Comparison of ENCODE assay signal across 18 cellular contexts in genomic region chr10:14621037-14621436, GRCh38.
DNase-seq lines count a peak whose midpoint lies in the region; ATAC-seq and TF ChIP-seq lines count a peak whose summit lies in the region.
"Had no signal": no experiment of that assay in that cellular context is flagged by ENCODE, and none has a peak within 500 bp of the region (broad histone marks: within the 10 kb centered on the region; RNA-seq: fewer than 3 reads in every experiment).

No MANE protein-coding gene starts in this region.

- H3K27ac ChIP-seq in BLaER1 treated with 17β-estradiol and CSF1 and Interleukin-3, amounts not matched to agents 10 nM and 100 nM: peak overlapping the region in 9 of 11 experiments; percentile 8 to 73 (median 42); a peak in 16 of 22 replicates
- peak overlapping the region in 1 of 2 donors; percentile 31 for H3K27ac ChIP-seq in uterus

- no peak overlapping the region for H3K4me3 ChIP-seq in BLaER1 treated with 17β-estradiol and CSF1 and Interleukin-3, amounts not matched to agents 10 nM and 100 nM
- H3K4me3 ChIP-seq in adipocyte (ENCODE audit: low read length) (peak overlapping the region; percentile 44), fibroblast of villous mesenchyme (ENCODE audit: low read depth, low read length) (no peak overlapping the region), uterus (no peak overlapping the region)

- ATAC-seq in omental fat pad (ENCODE audit: low FRiP score) (peak; percentile 27), natural killer cell (no peak), HG02884 (IDR thresholded peaks at IDR 0.05; ENCODE audit: unreplicated experiment) (no peak)
- ATAC-seq: CD8-positive, alpha-beta T cell; HepG2 had no signal

- H3K27me3 ChIP-seq in BLaER1 treated with 17β-estradiol and CSF1 and Interleukin-3, amounts not matched to agents 10 nM and 100 nM: no peaks in the 10 kb centered on the region
- no peaks in the 10 kb centered on the region for H3K27me3 ChIP-seq in adipocyte (replicated peaks; ENCODE audit: control insufficient read depth, insufficient read depth, low read length)
- no peaks in the 10 kb centered on the region for H3K27me3 ChIP-seq in uterus

- no peaks in the 10 kb centered on the region for H4K20me1 ChIP-seq in BLaER1 treated with 17β-estradiol and CSF1 and Interleukin-3, amounts not matched to agents 10 nM and 100 nM

- peak overlapping the region; percentile 45 to 73 (median 64); a peak in 21 of 22 replicates for H3K4me2 ChIP-seq in BLaER1 treated with 17β-estradiol and CSF1 and Interleukin-3, amounts not matched to agents 10 nM and 100 nM

- H3K36me3 ChIP-seq in BLaER1 treated with 17β-estradiol and CSF1 and Interleukin-3, amounts not matched to agents 10 nM and 100 nM: no peaks in the 10 kb centered on the region
- H3K36me3 ChIP-seq in adipocyte (ENCODE audit: control insufficient read depth, insufficient read depth, low read length, severe bottlenecking) (no peaks in the 10 kb centered on the region), uterus (no peaks in the 10 kb centered on the region)

- no peak overlapping the region for H3K4me3 Mint-ChIP-seq in natural killer cell
- H3K4me3 Mint-ChIP-seq: CD8-positive, alpha-beta T cell; H9 had no signal

- DNase-seq in adipocyte (ENCODE audit: low read depth) (peak; percentile 73), fibroblast of villous mesenchyme (ENCODE audit: low read depth) (peak; percentile 46), omental fat pad (ENCODE audit: low spot score) (no peak), foreskin melanocyte (no peak), natural killer cell (no peak), uterus (no peak)
- DNase-seq: AML-193; CD8-positive, alpha-beta T cell; DMS79 treated with DMSO at 0.1 percent for 48 hours; H9; NCI-H1105 treated with DMSO at 0.1 percent for 48 hours; NCI-H187; NCI-H446 treated with DMSO at 0.1 percent for 48 hours; NCI-H748 treated with DMSO at 0.1 percent for 48 hours; Right ventricle myocardium superior had no signal

- H3K36me3 Mint-ChIP-seq in natural killer cell: no peaks in the 10 kb centered on the region
- H3K36me3 Mint-ChIP-seq: CD8-positive, alpha-beta T cell had no signal

- peaks cover 0 to 12% (median 0%) of the 10 kb centered on the region in 11 experiments; a peak in 6 of 22 replicates for H3K9me3 ChIP-seq in BLaER1 treated with 17β-estradiol and CSF1 and Interleukin-3, amounts not matched to agents 10 nM and 100 nM (replicated peaks in 1 of 11)
- H3K9me3 ChIP-seq in adipocyte (ENCODE audit: control insufficient read depth, low read length): no peaks in the 10 kb centered on the region
- no peaks in the 10 kb centered on the region for H3K9me3 ChIP-seq in uterus

- TF ChIP-seq CTCF in fibroblast of villous mesenchyme (IDR thresholded peaks at IDR 0.05; ENCODE audit: insufficient read depth, low read depth, low read length): no peak
- TF ChIP-seq CTCF in omental fat pad (IDR thresholded peaks at IDR 0.05): no peak
- TF ChIP-seq CTCF in natural killer cell (IDR thresholded peaks at IDR 0.05): no peak
- TF ChIP-seq CTCF in uterus (IDR thresholded peaks at IDR 0.05): no peak

- peaks cover 56 to 85% (median 62%) of the 10 kb centered on the region in 10 experiments for H3K4me1 ChIP-seq in BLaER1 treated with 17β-estradiol and CSF1 and Interleukin-3, amounts not matched to agents 10 nM and 100 nM
- H3K4me1 ChIP-seq in adipocyte (ENCODE audit: control insufficient read depth, insufficient read depth, low read length): peaks cover 31% of the 10 kb centered on the region
- H3K4me1 ChIP-seq in uterus: no peaks in the 10 kb centered on the region

- H3K9ac ChIP-seq in BLaER1 treated with 17β-estradiol and CSF1 and Interleukin-3, amounts not matched to agents 10 nM and 100 nM: peak overlapping the region in 7 of 11 experiments; percentile 9 to 52 (median 32); a peak in 8 of 22 replicates
- peak overlapping the region; percentile 51 for H3K9ac ChIP-seq in adipocyte (ENCODE audit: low read length)

- TF ChIP-seq POLR2A in uterus (IDR thresholded peaks at IDR 0.05): no peak

- H3K27me3 Mint-ChIP-seq in natural killer cell (ENCODE audit: low read depth in 2 of 2): no peaks in the 10 kb centered on the region

- no peaks in the 10 kb centered on the region for H3K9me3 Mint-ChIP-seq in natural killer cell
- H3K9me3 Mint-ChIP-seq: CD8-positive, alpha-beta T cell; H9 had no signal

- H3K4me1 Mint-ChIP-seq in natural killer cell: peaks cover 6 to 15% of the 10 kb centered on the region in 2 donors

- no peak overlapping the region for H3K27ac Mint-ChIP-seq in natural killer cell
- H3K27ac Mint-ChIP-seq: CD8-positive, alpha-beta T cell; H9 had no signal

- intact Hi-C loops in natural killer cell (cut with micrococcal nuclease) (no loop called here), uterus (cut with DNase I; ENCODE audit: low total_unique reads) (no loop called here)

Comparison
In these comparisons a context has a peak if more than half of its experiments do, and no peak if none do; other contexts are left out.
1. DNase-seq: peak in adipocyte (single experiment) and fibroblast of villous mesenchyme (single experiment); none in omental fat pad (single experiment), foreskin melanocyte (single experiment), natural killer cell (single experiment) and uterus (0 of 2).